In the genomic region with DNA sequence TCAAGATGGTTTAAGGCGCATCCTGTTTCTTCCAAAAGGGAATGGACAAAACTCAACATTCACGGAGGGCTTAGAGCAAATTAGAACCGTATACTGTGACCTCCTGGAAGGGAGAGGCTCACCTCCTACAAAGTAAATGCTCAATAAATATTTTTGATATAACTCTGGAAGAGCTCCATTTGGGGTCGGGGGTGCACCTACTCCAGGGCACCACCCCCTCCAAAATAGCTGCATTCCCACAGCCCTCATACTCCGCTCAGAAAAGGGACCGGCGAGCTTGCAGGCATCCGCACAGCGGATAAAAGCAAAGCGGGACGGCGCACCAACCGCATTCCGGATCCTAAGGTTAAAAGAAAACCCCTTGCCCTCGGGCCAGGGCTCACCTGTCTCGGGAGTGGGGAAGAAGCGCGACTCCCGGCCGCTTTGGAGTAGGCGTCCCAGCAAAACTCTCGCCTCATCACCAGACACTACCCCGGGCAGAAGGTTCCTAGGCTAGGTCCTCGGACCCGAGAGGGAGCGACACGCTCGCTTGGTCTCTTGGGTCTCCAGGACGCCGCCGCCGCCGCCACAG, we compare ENCODE assay signal across 8 cellular contexts. TPM values are rescaled to one million over a fixed set of nuclear protein-coding genes. Genes with fewer than 3 reads are reported as not detected.
DNase-seq lines count a peak whose midpoint lies in the region; ATAC-seq and TF ChIP-seq lines count a peak whose summit lies in the region.

No MANE protein-coding gene starts in this region.

- intact Hi-C loops in CD14-positive monocyte (cut with micrococcal nuclease) (loop anchor here (5.0 to 10.0 kb wide), 3 partner anchors 254 to 883 kb away; a partner anchor contains a TSS), thyroid gland (cut with DNase I) (no loop called here)

- no peak for ATAC-seq in HG03039 (IDR thresholded peaks at IDR 0.05; ENCODE audit: unreplicated experiment)

- DNase-seq in CD14-positive monocyte (ENCODE audit: low spot score) (peak; percentile 42), HFFc6 (no peak), adipocyte (ENCODE audit: low read depth) (no peak), kidney epithelial cell (ENCODE audit: low read depth) (no peak), thyroid gland (no peak), NCI-H2029 treated with DMSO at 0.1 percent for 48 hours (lab: John Stamatoyannopoulos, UW) (no peak), SIG-M5 treated with dmso at 0.1 percent for 504 hours (lab: John Stamatoyannopoulos, UW; ENCODE audit: unreplicated experiment) (no peak)

- H3K36me3 Mint-ChIP-seq in CD14-positive monocyte (peaks cover 0 to 1% of the 10 kb centered on the region in 2 donors), HFFc6 (ENCODE audit: low read depth) (peaks cover 14% of the 10 kb centered on the region)

- H3K9me3 Mint-ChIP-seq in CD14-positive monocyte (no peaks in the 10 kb centered on the region), HFFc6 (no peaks in the 10 kb centered on the region)

- WGBS in thyroid gland, 2 donors: 0 to 2% methylated on average over 21 to 29 of the region's 33 CpGs

- H3K27me3 ChIP-seq in adipocyte (replicated peaks; ENCODE audit: control insufficient read depth, insufficient read depth, low read length) (no peaks in the 10 kb centered on the region), kidney epithelial cell (ENCODE audit: control insufficient read depth, insufficient read depth, low read length) (no peaks in the 10 kb centered on the region), thyroid gland (no peaks in the 10 kb centered on the region)

- H3K4me3 ChIP-seq in adipocyte (ENCODE audit: low read length) (peak overlapping the region; percentile 98), kidney epithelial cell (ENCODE audit: low read depth, low read length) (peak overlapping the region; percentile 68), thyroid gland (replicated peaks in 1 of 3) (peak overlapping the region; percentile 13 to 70 (median 41))

- H3K27ac Mint-ChIP-seq in CD14-positive monocyte (peak overlapping the region; percentile 98 to 100 (median 99)), HFFc6 (peak overlapping the region; percentile 98)

- H3K27ac ChIP-seq in thyroid gland: peak overlapping the region; percentile 42 to 84 (median 77)

- no peak for TF ChIP-seq POLR2A in thyroid gland (IDR thresholded peaks at IDR 0.05)

- H3K9ac ChIP-seq in adipocyte (ENCODE audit: low read length): peak overlapping the region; percentile 97

- H3K27me3 Mint-ChIP-seq in CD14-positive monocyte (ENCODE audit: low read depth in 3 of 3): peaks cover 0 to 1% (median 0%) of the 10 kb centered on the region in 3 donors
- peaks cover 3% of the 10 kb centered on the region for H3K27me3 Mint-ChIP-seq in HFFc6 (ENCODE audit: insufficient read depth)

- TF ChIP-seq CTCF in CD14-positive monocyte (IDR thresholded peaks at IDR 0.05) (no peak), HFFc6 (IDR thresholded peaks at IDR 0.05) (no peak), kidney epithelial cell (IDR thresholded peaks at IDR 0.05; ENCODE audit: insufficient read depth, low read length, poor library complexity, severe bottlenecking) (no peak), thyroid gland (IDR thresholded peaks at IDR 0.05) (no peak)

- H3K4me1 ChIP-seq in adipocyte (ENCODE audit: control insufficient read depth, insufficient read depth, low read length) (peaks cover 29% of the 10 kb centered on the region), thyroid gland (peaks cover 8 to 16% of the 10 kb centered on the region in 2 donors)

- H3K4me3 Mint-ChIP-seq in CD14-positive monocyte (peak overlapping the region; percentile 99), HFFc6 (peak overlapping the region; percentile 100)

- H3K36me3 ChIP-seq in adipocyte (ENCODE audit: control insufficient read depth, insufficient read depth, low read length, severe bottlenecking) (peaks cover 8% of the 10 kb centered on the region), kidney epithelial cell (ENCODE audit: control insufficient read depth, insufficient read depth, low read length) (no peaks in the 10 kb centered on the region), thyroid gland (no peaks in the 10 kb centered on the region)

- H3K9me3 ChIP-seq in adipocyte (ENCODE audit: control insufficient read depth, low read length) (no peaks in the 10 kb centered on the region), thyroid gland (no peaks in the 10 kb centered on the region)

- H3K4me1 Mint-ChIP-seq in CD14-positive monocyte (peaks cover 38% of the 10 kb centered on the region), HFFc6 (ENCODE audit: low read depth) (peaks cover 44% of the 10 kb centered on the region)

RNA-seq across cellular contexts. Expression of a gene that starts 0.4 kb away (rescaled TPM):
- 1 to 10 TPM; 3.3 to 3.7 TPM for polyA plus RNA-seq in CD14-positive monocyte
- total RNA-seq in HFFc6 (2021; fragmentation: NEBNext Ultra II Directional; extraction: Animal tissue kit (Norgen Biotek cat#: 25700)): 1 to 10 TPM; 3.0 to 5.9 (median 4.6) TPM
- total RNA-seq in kidney epithelial cell (3.3 and 3.6 TPM in 2 replicates), thyroid gland (10 to 100 TPM; 18.3 to 33.1 (median 22.0) TPM)

RNA-seq across cellular contexts. Expression of a gene that starts 0.9 kb away (rescaled TPM):
- 100 to 1,000 TPM; 197 to 218 TPM for polyA plus RNA-seq in CD14-positive monocyte
- total RNA-seq in HFFc6 (2021; fragmentation: NEBNext Ultra II Directional; extraction: Animal tissue kit (Norgen Biotek cat#: 25700)): 100 to 1,000 TPM; 152 to 175 (median 168) TPM
- total RNA-seq in kidney epithelial cell (119 and 161 TPM in 2 replicates), thyroid gland (100 to 1,000 TPM; 119 to 178 (median 136) TPM)

Comparison
In these comparisons a context has a peak if more than half of its experiments do, and no peak if none do; other contexts are left out.
1. H3K4me3 ChIP-seq: peak in every context shown above with its lines; median percentile 98 in adipocyte; 68 in kidney epithelial cell; 41 in thyroid gland.